Comparison of ENCODE assay signal across 21 cellular contexts in genomic region chr19:39871362-39871761, GRCh38.
"Had no signal": no experiment of that assay in that cellular context is flagged by ENCODE, and none has a peak within 500 bp of the region (broad histone marks: within the 10 kb centered on the region; RNA-seq: fewer than 3 reads in every experiment).

No MANE protein-coding gene starts in this region.

- H3K4me3 Mint-ChIP-seq: nephron; neural progenitor cell; stimulated activated effector memory CD8-positive, alpha-beta T cell treated with anti-CD3 and anti-CD28 coated beads, Interleukin-12 subunit alpha, Interleukin-12 subunit beta, amount 100 ng/mL, for 72 hours; stimulated activated naive B cell treated with anti-CD40 and anti-IgM and Interleukin-4, amounts not matched to agents 10 μg/mL and 1 μg/mL and 100 μg/mL, for 72 hours; stimulated activated naive CD8-positive, alpha-beta T cell treated with anti-CD3 and anti-CD28 coated beads, Interleukin-15, Interleukin-2, amounts not matched to agents 100 ng/mL and 50 ng/mL, for 24 hours had no signal

- H3K27me3 Mint-ChIP-seq: stimulated activated naive B cell treated with anti-CD40 and anti-IgM and Interleukin-4, amounts not matched to agents 10 μg/mL and 1 μg/mL and 100 μg/mL, for 72 hours; stimulated activated naive CD8-positive, alpha-beta T cell treated with anti-CD3 and anti-CD28 coated beads, Interleukin-15, Interleukin-2, amounts not matched to agents 100 ng/mL and 50 ng/mL, for 24 hours had no signal

- DNase-seq: occipital lobe; ovary; psoas muscle; right cardiac atrium; right lobe of liver; sigmoid colon; small intestine; stimulated activated CD4-positive, alpha-beta T cell treated with anti-CD3 and anti-CD28 coated beads, Interleukin-15, amount 100 ng/mL, for 24 hours; stimulated activated CD4-positive, alpha-beta T cell treated with anti-CD3 and anti-CD28 coated beads, Interleukin-2, amount 100 ng/mL, for 24 hours; stimulated activated CD4-positive, alpha-beta T cell treated with anti-CD3 and anti-CD28 coated beads, Interleukin-2, amount 100 ng/mL, for 48 hours; stimulated activated CD4-positive, alpha-beta T cell treated with anti-CD3 and anti-CD28 coated beads, Interleukin-4, amount 100 ng/mL, for 24 hours; stimulated activated naive B cell treated with anti-CD40 and anti-IgM and Interleukin-4, amounts not matched to agents 10 μg/mL and 1 μg/mL and 100 μg/mL, for 72 hours; stimulated activated naive CD4-positive, alpha-beta T cell treated with Interleukin-2 at 50 U/mL for 16 hours; stomach; thyroid gland; trophoblast cell had no signal

- H3K4me1 Mint-ChIP-seq: nephron; stimulated activated effector memory CD8-positive, alpha-beta T cell treated with anti-CD3 and anti-CD28 coated beads, Interleukin-12 subunit alpha, Interleukin-12 subunit beta, amount 100 ng/mL, for 72 hours; stimulated activated naive B cell treated with anti-CD40 and anti-IgM and Interleukin-4, amounts not matched to agents 10 μg/mL and 1 μg/mL and 100 μg/mL, for 72 hours had no signal

- H3K9me3 Mint-ChIP-seq: nephron; neural progenitor cell; stimulated activated effector memory CD8-positive, alpha-beta T cell treated with anti-CD3 and anti-CD28 coated beads, Interleukin-12 subunit alpha, Interleukin-12 subunit beta, amount 100 ng/mL, for 72 hours; stimulated activated naive B cell treated with anti-CD40 and anti-IgM and Interleukin-4, amounts not matched to agents 10 μg/mL and 1 μg/mL and 100 μg/mL, for 72 hours; stimulated activated naive CD8-positive, alpha-beta T cell treated with anti-CD3 and anti-CD28 coated beads, Interleukin-15, Interleukin-2, amounts not matched to agents 100 ng/mL and 50 ng/mL, for 24 hours had no signal

- H3K36me3 Mint-ChIP-seq: neural progenitor cell; stimulated activated effector memory CD8-positive, alpha-beta T cell treated with anti-CD3 and anti-CD28 coated beads, Interleukin-12 subunit alpha, Interleukin-12 subunit beta, amount 100 ng/mL, for 72 hours had no signal

- ATAC-seq: psoas muscle; right cardiac atrium; right lobe of liver; stimulated activated effector memory CD8-positive, alpha-beta T cell treated with anti-CD3 and anti-CD28 coated beads, Interleukin-12 subunit alpha, Interleukin-12 subunit beta, amount 100 ng/mL, for 72 hours; stimulated activated naive B cell treated with anti-CD40 and anti-IgM and Interleukin-4, amounts not matched to agents 10 μg/mL and 1 μg/mL and 100 μg/mL, for 72 hours had no signal

- H3K27ac Mint-ChIP-seq: nephron; neural progenitor cell; progenitor cell of endocrine pancreas; stimulated activated effector memory CD8-positive, alpha-beta T cell treated with anti-CD3 and anti-CD28 coated beads, Interleukin-12 subunit alpha, Interleukin-12 subunit beta, amount 100 ng/mL, for 72 hours; stimulated activated naive B cell treated with anti-CD40 and anti-IgM and Interleukin-4, amounts not matched to agents 10 μg/mL and 1 μg/mL and 100 μg/mL, for 72 hours; stimulated activated naive CD8-positive, alpha-beta T cell treated with anti-CD3 and anti-CD28 coated beads, Interleukin-15, Interleukin-2, amounts not matched to agents 100 ng/mL and 50 ng/mL, for 24 hours had no signal
